Comparison of ENCODE assay signal across 29 cellular contexts in the genomic region with DNA sequence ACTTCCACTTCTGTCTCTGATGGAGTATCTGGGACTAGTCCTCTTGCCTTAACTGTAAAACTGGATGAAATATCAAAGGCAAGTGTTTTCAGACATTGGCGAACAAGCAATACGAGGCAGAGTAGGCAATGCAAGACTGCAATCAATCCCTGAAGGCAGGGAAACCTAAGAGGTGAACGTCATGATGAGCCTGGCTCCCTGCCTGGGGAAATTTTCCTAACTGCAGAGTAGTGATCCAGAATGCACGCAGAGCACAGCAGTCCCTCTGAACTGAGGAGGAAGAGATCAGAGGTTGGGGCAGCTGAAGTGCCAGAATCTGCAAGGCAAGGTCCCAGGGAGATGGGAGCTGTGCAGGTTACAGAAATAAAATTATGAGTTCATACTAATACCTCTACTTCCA.
"Had no signal": no experiment of that assay in that cellular context is flagged by ENCODE, and none has a peak within 500 bp of the region (broad histone marks: within the 10 kb centered on the region; RNA-seq: fewer than 3 reads in every experiment).

No MANE protein-coding gene starts in this region.

- H3K36me3 ChIP-seq: heart right ventricle, left lung, lower lobe of right lung, pancreas, sigmoid colon, thyroid gland, transverse colon, upper lobe of left lung, vagina had no signal

- H3K27me3 ChIP-seq: heart right ventricle, hepatocyte, left lung, pancreas, sigmoid colon, testis, thyroid gland, transverse colon, upper lobe of left lung, vagina had no signal

- H3K36me3 Mint-ChIP-seq: naive thymus-derived CD8-positive, alpha-beta T cell; stimulated activated memory B cell treated with anti-CD40 and anti-IgM and Interleukin-4, amounts not matched to agents 10 μg/mL and 1 μg/mL and 100 μg/mL, for 72 hours had no signal

- DNase-seq: heart right ventricle; kidney glomerular epithelial cell; left colon; left lung; lower lobe of right lung; mammary epithelial cell; mesenchymal stem cell; naive thymus-derived CD8-positive, alpha-beta T cell; nucleus accumbens; pancreas; retina; right cardiac atrium; sigmoid colon; stimulated activated CD4-positive, alpha-beta T cell treated with anti-CD3 and anti-CD28 coated beads, Interleukin-1b, Interleukin-23, amount 100 ng/mL, for 48 hours; stimulated activated CD4-positive, alpha-beta T cell treated with anti-CD3 and anti-CD28 coated beads, Interleukin-2, amount 100 ng/mL, for 48 hours; stimulated activated CD4-positive, alpha-beta T cell treated with anti-CD3 and anti-CD28 coated beads, Interleukin-4, amount 100 ng/mL, for 4 hours; stimulated activated CD8-positive, alpha-beta memory T cell treated with anti-CD3 and anti-CD28 coated beads, Interleukin-4, amount 100 ng/mL, for 48 hours; stimulated activated naive CD4-positive, alpha-beta T cell treated with Interleukin-2 at 50 U/mL for 16 hours; stimulated activated naive CD8-positive, alpha-beta T cell treated with anti-CD3 and anti-CD28 coated beads, Interleukin-15, amount 100 ng/mL, for 72 hours; testis; thyroid gland; transverse colon; upper lobe of left lung had no signal

- H3K9me3 ChIP-seq: heart right ventricle, left lung, lower lobe of right lung, pancreas, sigmoid colon, testis, thyroid gland, transverse colon, upper lobe of left lung, vagina had no signal

- H3K27ac ChIP-seq: heart right ventricle, hepatocyte, left lung, lower lobe of right lung, pancreas, sigmoid colon, testis, thyroid gland, transverse colon, upper lobe of left lung, vagina had no signal

- H3K4me3 Mint-ChIP-seq: naive thymus-derived CD8-positive, alpha-beta T cell; nephron; neural crest cell; stimulated activated memory B cell treated with anti-CD40 and anti-IgM and Interleukin-4, amounts not matched to agents 10 μg/mL and 1 μg/mL and 100 μg/mL, for 72 hours; stimulated activated naive CD8-positive, alpha-beta T cell treated with anti-CD3 and anti-CD28 coated beads, Interleukin-15, amount 100 ng/mL, for 72 hours had no signal

- H3K4me1 Mint-ChIP-seq: naive thymus-derived CD8-positive, alpha-beta T cell; neural crest cell; stimulated activated memory B cell treated with anti-CD40 and anti-IgM and Interleukin-4, amounts not matched to agents 10 μg/mL and 1 μg/mL and 100 μg/mL, for 72 hours; stimulated activated naive CD8-positive, alpha-beta T cell treated with anti-CD3 and anti-CD28 coated beads, Interleukin-15, amount 100 ng/mL, for 72 hours had no signal

- H3K4me1 ChIP-seq: lower lobe of right lung, sigmoid colon, testis had no signal

- H3K4me3 ChIP-seq: heart right ventricle, hepatocyte, left lung, lower lobe of right lung, pancreas, sigmoid colon, smooth muscle cell, testis, thyroid gland, transverse colon, upper lobe of left lung, vagina had no signal

- H3K27me3 Mint-ChIP-seq: stimulated activated memory B cell treated with anti-CD40 and anti-IgM and Interleukin-4, amounts not matched to agents 10 μg/mL and 1 μg/mL and 100 μg/mL, for 72 hours had no signal

- ATAC-seq: heart right ventricle; left colon; left lung; lower lobe of right lung; naive thymus-derived CD8-positive, alpha-beta T cell; pancreas; right cardiac atrium; stimulated activated memory B cell treated with anti-CD40 and anti-IgM and Interleukin-4, amounts not matched to agents 10 μg/mL and 1 μg/mL and 100 μg/mL, for 72 hours; stimulated activated naive CD8-positive, alpha-beta T cell treated with anti-CD3 and anti-CD28 coated beads, Interleukin-15, amount 100 ng/mL, for 72 hours had no signal

- H3K27ac Mint-ChIP-seq: naive thymus-derived CD8-positive, alpha-beta T cell; stimulated activated memory B cell treated with anti-CD40 and anti-IgM and Interleukin-4, amounts not matched to agents 10 μg/mL and 1 μg/mL and 100 μg/mL, for 72 hours; stimulated activated naive CD8-positive, alpha-beta T cell treated with anti-CD3 and anti-CD28 coated beads, Interleukin-15, amount 100 ng/mL, for 72 hours had no signal

- H3K9me3 Mint-ChIP-seq: naive thymus-derived CD8-positive, alpha-beta T cell; nephron; neural crest cell; stimulated activated memory B cell treated with anti-CD40 and anti-IgM and Interleukin-4, amounts not matched to agents 10 μg/mL and 1 μg/mL and 100 μg/mL, for 72 hours; stimulated activated naive CD8-positive, alpha-beta T cell treated with anti-CD3 and anti-CD28 coated beads, Interleukin-15, amount 100 ng/mL, for 72 hours had no signal
